1 cellular context compared by ENCODE assay signal in the genomic region with DNA sequence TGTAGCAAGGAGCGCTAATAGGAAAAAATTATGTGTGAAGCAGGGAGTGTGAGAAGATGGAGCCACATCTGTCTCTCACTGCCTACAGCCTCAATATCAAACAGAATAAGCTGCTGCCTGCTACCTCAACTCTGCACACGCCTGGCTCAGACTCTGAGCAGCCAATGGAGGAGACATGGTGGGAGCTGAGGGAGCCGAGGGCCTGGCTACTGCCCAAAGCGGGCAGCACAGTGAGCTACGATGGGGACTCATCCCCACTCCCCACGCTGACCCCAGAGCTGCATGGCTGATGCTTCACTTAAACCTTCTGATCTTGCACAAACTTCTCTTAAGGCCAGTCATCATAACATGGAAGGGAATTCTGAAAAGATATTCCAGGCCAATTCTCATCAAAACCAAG.
TF ChIP-seq lines count a peak whose summit lies in the region.

No MANE protein-coding gene starts in this region.

TF ChIP-seq in IMR-90, 13 proteins besides CTCF, POLR2A, EP300 and RAD21:
- TF ChIP-seq, protein P1, sequence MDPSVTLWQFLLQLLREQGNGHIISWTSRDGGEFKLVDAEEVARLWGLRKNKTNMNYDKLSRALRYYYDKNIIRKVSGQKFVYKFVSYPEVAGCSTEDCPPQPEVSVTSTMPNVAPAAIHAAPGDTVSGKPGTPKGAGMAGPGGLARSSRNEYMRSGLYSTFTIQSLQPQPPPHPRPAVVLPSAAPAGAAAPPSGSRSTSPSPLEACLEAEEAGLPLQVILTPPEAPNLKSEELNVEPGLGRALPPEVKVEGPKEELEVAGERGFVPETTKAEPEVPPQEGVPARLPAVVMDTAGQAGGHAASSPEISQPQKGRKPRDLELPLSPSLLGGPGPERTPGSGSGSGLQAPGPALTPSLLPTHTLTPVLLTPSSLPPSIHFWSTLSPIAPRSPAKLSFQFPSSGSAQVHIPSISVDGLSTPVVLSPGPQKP (IDR thresholded peaks at IDR 0.05; ENCODE audit: borderline replicate concordance, low read depth, low read length), result no peak
- no peak for TF ChIP-seq RFX5 (IDR thresholded peaks at IDR 0.05; ENCODE audit: low read depth, low read length)
- TF ChIP-seq FOS (IDR thresholded peaks at IDR 0.05; ENCODE audit: low read depth, low read length), result no peak
